1 cellular context compared by ENCODE assay signal in the genomic region with DNA sequence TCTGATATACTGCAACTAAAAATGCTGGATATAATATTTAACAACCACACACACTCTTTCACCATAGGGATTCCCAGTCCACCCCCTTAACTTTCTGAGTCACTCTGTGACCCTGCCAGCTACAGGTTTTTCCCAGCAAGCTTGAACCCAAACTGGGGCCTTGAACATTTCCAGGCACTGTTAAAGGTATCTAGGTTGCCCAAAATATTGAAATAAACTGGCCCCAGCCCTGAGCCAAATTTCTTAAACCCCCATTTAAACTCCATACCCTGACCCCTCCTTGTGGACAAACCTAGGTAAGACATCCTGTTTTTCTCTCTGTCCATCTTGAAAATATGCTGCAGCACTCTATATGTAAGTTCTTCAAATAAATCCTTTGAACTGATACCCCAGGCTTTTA.
TF ChIP-seq lines count a peak whose summit lies in the region.

No MANE protein-coding gene starts in this region.

TF ChIP-seq in WTC11, 78 proteins besides CTCF, POLR2A, EP300 and RAD21 (continued from another document):
- TF ChIP-seq, protein P1, sequence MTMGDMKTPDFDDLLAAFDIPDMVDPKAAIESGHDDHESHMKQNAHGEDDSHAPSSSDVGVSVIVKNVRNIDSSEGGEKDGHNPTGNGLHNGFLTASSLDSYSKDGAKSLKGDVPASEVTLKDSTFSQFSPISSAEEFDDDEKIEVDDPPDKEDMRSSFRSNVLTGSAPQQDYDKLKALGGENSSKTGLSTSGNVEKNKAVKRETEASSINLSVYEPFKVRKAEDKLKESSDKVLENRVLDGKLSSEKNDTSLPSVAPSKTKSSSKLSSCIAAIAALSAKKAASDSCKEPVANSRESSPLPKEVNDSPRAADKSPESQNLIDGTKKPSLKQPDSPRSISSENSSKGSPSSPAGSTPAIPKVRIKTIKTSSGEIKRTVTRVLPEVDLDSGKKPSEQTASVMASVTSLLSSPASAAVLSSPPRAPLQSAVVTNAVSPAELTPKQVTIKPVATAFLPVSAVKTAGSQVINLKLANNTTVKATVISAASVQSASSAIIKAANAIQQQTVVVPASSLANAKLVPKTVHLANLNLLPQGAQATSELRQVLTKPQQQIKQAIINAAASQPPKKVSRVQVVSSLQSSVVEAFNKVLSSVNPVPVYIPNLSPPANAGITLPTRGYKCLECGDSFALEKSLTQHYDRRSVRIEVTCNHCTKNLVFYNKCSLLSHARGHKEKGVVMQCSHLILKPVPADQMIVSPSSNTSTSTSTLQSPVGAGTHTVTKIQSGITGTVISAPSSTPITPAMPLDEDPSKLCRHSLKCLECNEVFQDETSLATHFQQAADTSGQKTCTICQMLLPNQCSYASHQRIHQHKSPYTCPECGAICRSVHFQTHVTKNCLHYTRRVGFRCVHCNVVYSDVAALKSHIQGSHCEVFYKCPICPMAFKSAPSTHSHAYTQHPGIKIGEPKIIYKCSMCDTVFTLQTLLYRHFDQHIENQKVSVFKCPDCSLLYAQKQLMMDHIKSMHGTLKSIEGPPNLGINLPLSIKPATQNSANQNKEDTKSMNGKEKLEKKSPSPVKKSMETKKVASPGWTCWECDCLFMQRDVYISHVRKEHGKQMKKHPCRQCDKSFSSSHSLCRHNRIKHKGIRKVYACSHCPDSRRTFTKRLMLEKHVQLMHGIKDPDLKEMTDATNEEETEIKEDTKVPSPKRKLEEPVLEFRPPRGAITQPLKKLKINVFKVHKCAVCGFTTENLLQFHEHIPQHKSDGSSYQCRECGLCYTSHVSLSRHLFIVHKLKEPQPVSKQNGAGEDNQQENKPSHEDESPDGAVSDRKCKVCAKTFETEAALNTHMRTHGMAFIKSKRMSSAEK (CRISPR knock-in tag; IDR thresholded peaks at IDR 0.05; ENCODE audit: borderline replicate concordance): no peak
- TF ChIP-seq ESRRA (CRISPR knock-in tag; IDR thresholded peaks at IDR 0.05; ENCODE audit: borderline replicate concordance) (no peak), SP1 (CRISPR knock-in tag; conservative IDR thresholded peaks at IDR 0.05) (no peak), ATF6 (CRISPR knock-in tag; IDR thresholded peaks at IDR 0.05) (no peak), JAZF1 (CRISPR knock-in tag; IDR thresholded peaks at IDR 0.05) (no peak), ZNF512 (CRISPR knock-in tag; IDR thresholded peaks at IDR 0.05; ENCODE audit: borderline replicate concordance) (no peak), JUN (CRISPR knock-in tag; IDR thresholded peaks at IDR 0.05) (no peak)
- TF ChIP-seq, protein P2, sequence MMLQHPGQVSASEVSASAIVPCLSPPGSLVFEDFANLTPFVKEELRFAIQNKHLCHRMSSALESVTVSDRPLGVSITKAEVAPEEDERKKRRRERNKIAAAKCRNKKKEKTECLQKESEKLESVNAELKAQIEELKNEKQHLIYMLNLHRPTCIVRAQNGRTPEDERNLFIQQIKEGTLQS (CRISPR knock-in tag; conservative IDR thresholded peaks at IDR 0.05): no peak
- TF ChIP-seq, protein P3, sequence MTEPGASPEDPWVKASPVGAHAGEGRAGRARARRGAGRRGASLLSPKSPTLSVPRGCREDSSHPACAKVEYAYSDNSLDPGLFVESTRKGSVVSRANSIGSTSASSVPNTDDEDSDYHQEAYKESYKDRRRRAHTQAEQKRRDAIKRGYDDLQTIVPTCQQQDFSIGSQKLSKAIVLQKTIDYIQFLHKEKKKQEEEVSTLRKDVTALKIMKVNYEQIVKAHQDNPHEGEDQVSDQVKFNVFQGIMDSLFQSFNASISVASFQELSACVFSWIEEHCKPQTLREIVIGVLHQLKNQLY (CRISPR knock-in tag; IDR thresholded peaks at IDR 0.05): no peak
- TF ChIP-seq, protein P4, sequence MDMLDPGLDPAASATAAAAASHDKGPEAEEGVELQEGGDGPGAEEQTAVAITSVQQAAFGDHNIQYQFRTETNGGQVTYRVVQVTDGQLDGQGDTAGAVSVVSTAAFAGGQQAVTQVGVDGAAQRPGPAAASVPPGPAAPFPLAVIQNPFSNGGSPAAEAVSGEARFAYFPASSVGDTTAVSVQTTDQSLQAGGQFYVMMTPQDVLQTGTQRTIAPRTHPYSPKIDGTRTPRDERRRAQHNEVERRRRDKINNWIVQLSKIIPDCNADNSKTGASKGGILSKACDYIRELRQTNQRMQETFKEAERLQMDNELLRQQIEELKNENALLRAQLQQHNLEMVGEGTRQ (CRISPR knock-in tag; IDR thresholded peaks at IDR 0.05): no peak
- TF ChIP-seq, protein P5, sequence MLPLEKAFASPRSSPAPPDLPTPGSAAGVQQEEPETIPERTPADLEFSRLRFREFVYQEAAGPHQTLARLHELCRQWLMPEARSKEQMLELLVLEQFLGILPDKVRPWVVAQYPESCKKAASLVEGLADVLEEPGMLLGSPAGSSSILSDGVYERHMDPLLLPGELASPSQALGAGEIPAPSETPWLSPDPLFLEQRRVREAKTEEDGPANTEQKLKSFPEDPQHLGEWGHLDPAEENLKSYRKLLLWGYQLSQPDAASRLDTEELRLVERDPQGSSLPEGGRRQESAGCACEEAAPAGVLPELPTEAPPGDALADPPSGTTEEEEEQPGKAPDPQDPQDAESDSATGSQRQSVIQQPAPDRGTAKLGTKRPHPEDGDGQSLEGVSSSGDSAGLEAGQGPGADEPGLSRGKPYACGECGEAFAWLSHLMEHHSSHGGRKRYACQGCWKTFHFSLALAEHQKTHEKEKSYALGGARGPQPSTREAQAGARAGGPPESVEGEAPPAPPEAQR (CRISPR knock-in tag; IDR thresholded peaks at IDR 0.05): no peak
- TF ChIP-seq, protein P6, sequence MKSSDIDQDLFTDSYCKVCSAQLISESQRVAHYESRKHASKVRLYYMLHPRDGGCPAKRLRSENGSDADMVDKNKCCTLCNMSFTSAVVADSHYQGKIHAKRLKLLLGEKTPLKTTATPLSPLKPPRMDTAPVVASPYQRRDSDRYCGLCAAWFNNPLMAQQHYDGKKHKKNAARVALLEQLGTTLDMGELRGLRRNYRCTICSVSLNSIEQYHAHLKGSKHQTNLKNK (CRISPR knock-in tag; IDR thresholded peaks at IDR 0.05): no peak
